Comparison of ENCODE assay signal across 1 cellular context in the genomic region with DNA sequence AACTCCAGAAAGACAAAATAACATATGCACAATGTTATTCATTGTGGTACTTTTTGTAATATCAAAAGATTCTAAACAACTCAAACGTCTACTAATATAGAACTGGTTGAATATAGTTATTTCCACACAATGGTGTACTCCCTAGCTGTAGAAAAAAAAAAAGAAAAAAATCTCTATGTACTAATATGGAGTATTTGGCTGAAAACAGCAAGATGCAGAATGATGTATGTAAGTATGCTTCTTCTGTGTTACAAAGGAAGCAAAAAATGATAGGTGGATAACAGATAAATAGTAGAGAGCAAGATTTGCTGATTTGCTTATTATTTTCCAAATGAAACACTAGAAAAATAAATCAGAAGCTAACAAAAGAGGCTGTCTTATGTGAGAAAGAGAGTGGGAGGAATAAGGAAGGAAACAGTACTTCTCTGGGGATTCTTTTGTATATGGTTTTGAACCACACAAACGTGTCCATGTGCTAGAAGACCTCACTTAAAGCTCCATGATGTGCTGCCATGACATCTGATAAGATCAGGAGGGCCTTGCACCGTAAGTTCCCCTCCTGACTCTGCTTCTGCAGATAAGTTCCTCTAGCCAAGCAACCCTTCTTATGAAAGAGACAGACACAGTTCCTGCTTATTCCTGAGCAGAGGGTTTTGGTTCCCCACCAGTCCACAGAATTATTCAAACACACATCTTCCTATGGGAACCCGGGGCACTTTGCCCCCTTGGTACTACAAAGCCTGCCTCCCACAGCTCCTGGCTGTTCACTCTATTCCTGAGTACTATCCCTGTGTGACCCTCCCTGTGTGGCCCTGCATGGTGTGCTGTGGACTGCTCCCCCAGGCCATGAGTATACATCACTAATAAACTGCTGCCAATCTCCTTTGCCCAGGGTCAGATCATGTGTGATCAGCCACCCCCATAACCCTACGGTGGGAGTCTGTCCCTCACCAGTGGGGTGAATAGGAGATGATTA.
A peak's percentile ranks its signal among the peaks of the same experiment; 100 is the strongest.
TF ChIP-seq lines count a peak whose summit lies in the region.

No MANE protein-coding gene starts in this region.

TF ChIP-seq in K562, 482 proteins besides CTCF, POLR2A, EP300 and RAD21 (continued from another document and continues in another):
- TF ChIP-seq TSHZ1 (CRISPR knock-in tag; IDR thresholded peaks at IDR 0.05) (peak; percentile 33; the same call in 1 of the 2 replicates), ZNF197 (CRISPR knock-in tag; IDR thresholded peaks at IDR 0.05; ENCODE audit: low read depth) (peak; percentile 88), SRF (CRISPR knock-in tag; IDR thresholded peaks at IDR 0.05) (no peak; a peak in 1 of 4 replicates), RNF219 (CRISPR knock-in tag; IDR thresholded peaks at IDR 0.05) (no peak), PPARD (CRISPR knock-in tag; IDR thresholded peaks at IDR 0.05) (no peak), SOX6 (IDR thresholded peaks at IDR 0.05) (peak; percentile 86), ZNF165 (CRISPR knock-in tag; IDR thresholded peaks at IDR 0.05; ENCODE audit: borderline replicate concordance) (peak; percentile 84; the same call in 1 of the 2 replicates), ZNF592 (IDR thresholded peaks at IDR 0.05) (peak; percentile 99), ZNF384 (IDR thresholded peaks at IDR 0.05; ENCODE audit: low read depth, low read length) (0 out of 2 replicates have a peak, but pooled peaks have one; percentile 52), MAFG (tag; conservative IDR thresholded peaks at IDR 0.05) (peak; percentile 82), ZFX (CRISPR knock-in tag; IDR thresholded peaks at IDR 0.05) (peak; percentile 42; the same call in 1 of the 2 replicates), MEF2D (tag; conservative IDR thresholded peaks at IDR 0.05; ENCODE audit: low read depth) (0 out of 2 replicates have a peak, but pooled peaks have one; percentile 30), RREB1 (CRISPR knock-in tag; IDR thresholded peaks at IDR 0.05) (0 out of 2 replicates have a peak, but pooled peaks have one; percentile 18), PML (IDR thresholded peaks at IDR 0.05; ENCODE audit: low read length) (peak; percentile 51; the same call in 1 of the 2 replicates), RCOR1 (IDR thresholded peaks at IDR 0.05; ENCODE audit: borderline replicate concordance in 1 of 2, low read depth in 2 of 2, low read length in 2 of 2) (peak in 1 of 2 experiments; percentile 92; a peak in 2 of 4 replicates), ZNF644 (tag; IDR thresholded peaks at IDR 0.05; ENCODE audit: low read depth) (peak; percentile 94), KLF6 (CRISPR knock-in tag; IDR thresholded peaks at IDR 0.05; ENCODE audit: borderline replicate concordance) (no peak; the same call in none of the 2 replicates), ZNF212 (CRISPR knock-in tag; IDR thresholded peaks at IDR 0.05) (no peak), EP400 (IDR thresholded peaks at IDR 0.05) (peak; percentile 84), ELK3 (CRISPR knock-in tag; IDR thresholded peaks at IDR 0.05) (no peak), HMGN3 (IDR thresholded peaks at IDR 0.05; ENCODE audit: borderline replicate concordance, extremely low read depth, insufficient read length, low read depth, low read length) (no peak), ZNF184 (CRISPR knock-in tag; IDR thresholded peaks at IDR 0.05) (no peak), POLR2B (IDR thresholded peaks at IDR 0.05; ENCODE audit: low read depth, partially characterized antibody) (peak; percentile 36), POLR2G (IDR thresholded peaks at IDR 0.05; ENCODE audit: low read depth, low read length) (peak; percentile 55), TRIM24 (IDR thresholded peaks at IDR 0.05) (peak in 1 of 2 experiments; percentile 79), TAL1 (IDR thresholded peaks at IDR 0.05) (peak; percentile 70), DEAF1 (CRISPR knock-in tag; IDR thresholded peaks at IDR 0.05) (no peak; the same call in 1 of the 2 replicates)
- TF ChIP-seq, protein P1, sequence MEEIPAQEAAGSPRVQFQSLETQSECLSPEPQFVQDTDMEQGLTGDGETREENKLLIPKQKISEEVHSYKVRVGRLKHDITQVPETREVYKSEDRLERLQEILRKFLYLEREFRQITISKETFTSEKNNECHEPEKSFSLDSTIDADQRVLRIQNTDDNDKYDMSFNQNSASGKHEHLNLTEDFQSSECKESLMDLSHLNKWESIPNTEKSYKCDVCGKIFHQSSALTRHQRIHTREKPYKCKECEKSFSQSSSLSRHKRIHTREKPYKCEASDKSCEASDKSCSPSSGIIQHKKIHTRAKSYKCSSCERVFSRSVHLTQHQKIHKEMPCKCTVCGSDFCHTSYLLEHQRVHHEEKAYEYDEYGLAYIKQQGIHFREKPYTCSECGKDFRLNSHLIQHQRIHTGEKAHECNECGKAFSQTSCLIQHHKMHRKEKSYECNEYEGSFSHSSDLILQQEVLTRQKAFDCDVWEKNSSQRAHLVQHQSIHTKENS (CRISPR knock-in tag; IDR thresholded peaks at IDR 0.05), result no peak
- TF ChIP-seq, protein P2, sequence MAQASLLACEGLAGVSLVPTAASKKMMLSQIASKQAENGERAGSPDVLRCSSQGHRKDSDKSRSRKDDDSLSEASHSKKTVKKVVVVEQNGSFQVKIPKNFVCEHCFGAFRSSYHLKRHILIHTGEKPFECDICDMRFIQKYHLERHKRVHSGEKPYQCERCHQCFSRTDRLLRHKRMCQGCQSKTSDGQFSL (CRISPR knock-in tag; IDR thresholded peaks at IDR 0.05), result no peak
- TF ChIP-seq, protein P2 (tag; IDR thresholded peaks at IDR 0.05), result peak; percentile 24 to 51; a peak in 1 of 4 replicates
